Comparison of ENCODE assay signal across 16 cellular contexts in genomic region chr14:20388159-20388558, GRCh38. TPM values are rescaled to one million over a fixed set of nuclear protein-coding genes. Genes with fewer than 3 reads are reported as not detected.
"Had no signal": no experiment of that assay in that cellular context is flagged by ENCODE, and none has a peak within 500 bp of the region (broad histone marks: within the 10 kb centered on the region; RNA-seq: fewer than 3 reads in every experiment).

No MANE protein-coding gene starts in this region.

- H3K9me3 Mint-ChIP-seq: activated naive CD4-positive, alpha-beta T cell treated with anti-CD3 and anti-CD28 coated beads for 36 hours; immature natural killer cell; naive thymus-derived CD8-positive, alpha-beta T cell had no signal

- DNase-seq: activated CD4-positive, alpha-beta T cell treated with anti-CD3 and anti-CD28 coated beads for 4 hours; activated CD8-positive, alpha-beta memory T cell treated with anti-CD3 and anti-CD28 coated beads, Interleukin-2, amount 50 U/mL, for 48 hours; activated CD8-positive, alpha-beta T cell treated with anti-CD3 and anti-CD28 coated beads, Interleukin-2, amount 10 ng/mL, durations not matched to agents 7 days and 5 days; activated naive CD4-positive, alpha-beta T cell treated with anti-CD3 and anti-CD28 coated beads for 36 hours; central memory CD4-positive, alpha-beta T cell; hippocampal formation; immature natural killer cell; left cardiac atrium; lower lobe of right lung; mucosa of descending colon; naive thymus-derived CD8-positive, alpha-beta T cell; nucleus accumbens; stimulated activated CD4-positive, alpha-beta T cell treated with anti-CD3 and anti-CD28 coated beads, Interleukin-4, amount 100 ng/mL, for 4 hours; tibial artery had no signal

- H3K4me1 Mint-ChIP-seq: immature natural killer cell had no signal

- H3K27ac Mint-ChIP-seq: activated CD8-positive, alpha-beta T cell treated with anti-CD3 and anti-CD28 coated beads, Interleukin-2, amount 10 ng/mL, durations not matched to agents 7 days and 5 days; activated naive CD4-positive, alpha-beta T cell treated with anti-CD3 and anti-CD28 coated beads for 36 hours; immature natural killer cell had no signal

- H3K27me3 Mint-ChIP-seq: naive thymus-derived CD8-positive, alpha-beta T cell had no signal

- ATAC-seq: activated CD8-positive, alpha-beta T cell treated with anti-CD3 and anti-CD28 coated beads, Interleukin-2, amount 10 ng/mL, durations not matched to agents 7 days and 5 days; body of pancreas; mucosa of descending colon; naive thymus-derived CD8-positive, alpha-beta T cell had no signal

- H3K4me3 Mint-ChIP-seq: activated CD8-positive, alpha-beta T cell treated with anti-CD3 and anti-CD28 coated beads, Interleukin-2, amount 10 ng/mL, durations not matched to agents 7 days and 5 days; activated naive CD4-positive, alpha-beta T cell treated with anti-CD3 and anti-CD28 coated beads for 36 hours; immature natural killer cell; naive thymus-derived CD8-positive, alpha-beta T cell had no signal

RNA-seq across cellular contexts. Expression of gene KLHL33, which starts 47.8 kb away (rescaled TPM):
- total RNA-seq: glomerular endothelial cell had no signal
